In the genomic region with DNA sequence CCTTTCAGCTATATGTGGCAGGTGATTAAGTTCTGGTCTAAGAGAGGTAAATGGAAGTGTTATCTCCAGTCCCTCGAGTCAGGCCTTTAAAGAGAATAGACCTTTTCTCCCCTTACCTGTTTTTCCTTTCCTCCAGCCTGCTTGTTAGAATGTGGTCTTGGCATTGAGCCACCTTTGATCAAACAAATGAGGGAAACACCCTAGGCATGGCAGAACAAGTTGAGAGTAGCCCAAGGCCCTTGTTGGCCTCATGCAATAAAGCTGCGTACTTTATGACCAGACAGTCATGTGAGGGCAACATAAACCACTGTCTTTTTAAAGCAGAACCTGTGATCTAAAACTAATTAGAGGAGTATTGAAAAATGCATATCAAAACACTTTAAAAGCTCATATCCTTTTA, we compare ENCODE assay signal across 14 cellular contexts. TPM values are rescaled to one million over a fixed set of nuclear protein-coding genes. Genes with fewer than 3 reads are reported as not detected.
DNase-seq lines count a peak whose midpoint lies in the region; ATAC-seq, FAIRE-seq and TF ChIP-seq lines count a peak whose summit lies in the region.
"Had no signal": no experiment of that assay in that cellular context is flagged by ENCODE, and none has a peak within 500 bp of the region (broad histone marks: within the 10 kb centered on the region; RNA-seq: fewer than 3 reads in every experiment).

No MANE protein-coding gene starts in this region.

- 30 to 49% (median 32%) methylated on average over 2 of the region's 2 CpGs for WGBS in small intestine, 3 donors

- H3K27ac Mint-ChIP-seq in naive thymus-derived CD8-positive, alpha-beta T cell, result no peak overlapping the region
- H3K27ac Mint-ChIP-seq: CD14-positive monocyte; progenitor cell of endocrine pancreas; T-helper 1 cell treated with Interleukin-12 subunit alpha and Interleukin-12 subunit beta and Interleukin-4 antibody, amounts not matched to agents 30 μg/mL and 1 μg/mL, for 36 hours had no signal

- H3K4me3 Mint-ChIP-seq in naive thymus-derived CD8-positive, alpha-beta T cell, result no peak overlapping the region
- H3K4me3 Mint-ChIP-seq: CD14-positive monocyte; T-helper 1 cell treated with Interleukin-12 subunit alpha and Interleukin-12 subunit beta and Interleukin-4 antibody, amounts not matched to agents 30 μg/mL and 1 μg/mL, for 36 hours had no signal

- H3K27ac ChIP-seq in small intestine (ENCODE audit: low read depth in 1 of 2, low read length in 1 of 2), result no peak overlapping the region

- TF ChIP-seq CTCF in GM13977 (IDR thresholded peaks at IDR 0.05; ENCODE audit: extremely low read depth, insufficient read depth, missing control alignments), result no peak

- H3K4me1 ChIP-seq in small intestine (ENCODE audit: control insufficient read depth in 2 of 2, insufficient read depth in 1 of 2, low read depth in 1 of 2, low read length in 1 of 2), result no peaks in the 10 kb centered on the region
- H3K4me1 ChIP-seq: adrenal gland had no signal

- no peak for ATAC-seq in HG03521 (IDR thresholded peaks at IDR 0.05; ENCODE audit: unreplicated experiment)
- ATAC-seq in naive thymus-derived CD8-positive, alpha-beta T cell, result no peak
- ATAC-seq in GM18517 (IDR thresholded peaks at IDR 0.05; ENCODE audit: unreplicated experiment), result no peak

- in situ Hi-C loops in GM13977 (cut with MboI; ENCODE audit: low pct_unique_long_range_greater_than_20kb, low sequenced_read_pairs, unreplicated experiment), result no loop called here

- H3K9me3 ChIP-seq in small intestine (ENCODE audit: control insufficient read depth, low read depth), result no peaks in the 10 kb centered on the region
- H3K9me3 ChIP-seq: adrenal gland had no signal

- H3K27me3 Mint-ChIP-seq in naive thymus-derived CD8-positive, alpha-beta T cell, result no peaks in the 10 kb centered on the region
- H3K27me3 Mint-ChIP-seq: progenitor cell of endocrine pancreas had no signal

- no peaks in the 10 kb centered on the region for H3K36me3 ChIP-seq in small intestine (ENCODE audit: control insufficient read depth in 2 of 2, insufficient read depth in 2 of 2, low read length in 2 of 2)
- H3K36me3 ChIP-seq: adrenal gland had no signal

- DNase-seq in DMS53 treated with DMSO at 0.1 percent for 48 hours (lab: John Stamatoyannopoulos, UW; ENCODE audit: unreplicated experiment) (peak; percentile 68), NCI-H345 (lab: John Stamatoyannopoulos, UW) (peak; percentile 82), dermis microvascular lymphatic vessel endothelial cell (ENCODE audit: low read depth in 2 of 2) (peak; percentile 36 to 65), small intestine (peak; percentile 51), GM13977 (ENCODE audit: low spot score) (no peak)
- no peak for DNase-seq in naive thymus-derived CD8-positive, alpha-beta T cell
- DNase-seq: activated T-cell treated with anti-CD3 and anti-CD28 coated beads, Interleukin-2, amount 50 U/mL, for 48 hours; NCI-H187 had no signal

- no peaks in the 10 kb centered on the region for H3K27me3 ChIP-seq in small intestine (ENCODE audit: control insufficient read depth in 2 of 2, insufficient read depth in 2 of 2, low read length in 2 of 2)

- POLR2A ChIA-PET in naive thymus-derived CD8-positive, alpha-beta T cell (lab: Charles Lee), result no interaction called here

- H3K4me3 ChIP-seq in small intestine (ENCODE audit: low read depth in 1 of 2, low read length in 2 of 2), result no peak overlapping the region
- H3K4me3 ChIP-seq: adrenal gland had no signal

- H3K9me3 Mint-ChIP-seq in naive thymus-derived CD8-positive, alpha-beta T cell, result no peaks in the 10 kb centered on the region
- H3K9me3 Mint-ChIP-seq: T-helper 1 cell treated with Interleukin-12 subunit alpha and Interleukin-12 subunit beta and Interleukin-4 antibody, amounts not matched to agents 30 μg/mL and 1 μg/mL, for 36 hours had no signal

- H3K36me3 Mint-ChIP-seq in naive thymus-derived CD8-positive, alpha-beta T cell, result no peaks in the 10 kb centered on the region
- H3K36me3 Mint-ChIP-seq: CD14-positive monocyte had no signal

- no peak for FAIRE-seq in small intestine (lab: Jason Lieb, UNC)

- no peaks in the 10 kb centered on the region for H3K4me1 Mint-ChIP-seq in naive thymus-derived CD8-positive, alpha-beta T cell
- H3K4me1 Mint-ChIP-seq: CD14-positive monocyte had no signal

RNA-seq across cellular contexts. Expression of gene IL13RA2, which starts 13.2 kb away (rescaled TPM):
- total RNA-seq in dermis microvascular lymphatic vessel endothelial cell, result 0.13 and 1.0 TPM in 2 replicates
- under 1 TPM in 1 of 3 donors, not detected in 2; 0.46 TPM for polyA plus RNA-seq in small intestine
- total RNA-seq in naive thymus-derived CD8-positive, alpha-beta T cell, result not detected
- polyA plus RNA-seq in naive thymus-derived CD8-positive, alpha-beta T cell, result not detected
- total RNA-seq: progenitor cell of endocrine pancreas had no signal
- polyA plus RNA-seq: CD14-positive monocyte had no signal

Comparison
In these comparisons a context has a peak if more than half of its experiments do, and no peak if none do; other contexts are left out.
1. DNase-seq: peak in DMS53 treated with DMSO at 0.1 percent for 48 hours (single experiment), NCI-H345 (single experiment), dermis microvascular lymphatic vessel endothelial cell (2 of 2) and small intestine (single experiment); none in GM13977 (single experiment) and naive thymus-derived CD8-positive, alpha-beta T cell (0 of 10).